7 cellular contexts compared by ENCODE assay signal in the genomic region with DNA sequence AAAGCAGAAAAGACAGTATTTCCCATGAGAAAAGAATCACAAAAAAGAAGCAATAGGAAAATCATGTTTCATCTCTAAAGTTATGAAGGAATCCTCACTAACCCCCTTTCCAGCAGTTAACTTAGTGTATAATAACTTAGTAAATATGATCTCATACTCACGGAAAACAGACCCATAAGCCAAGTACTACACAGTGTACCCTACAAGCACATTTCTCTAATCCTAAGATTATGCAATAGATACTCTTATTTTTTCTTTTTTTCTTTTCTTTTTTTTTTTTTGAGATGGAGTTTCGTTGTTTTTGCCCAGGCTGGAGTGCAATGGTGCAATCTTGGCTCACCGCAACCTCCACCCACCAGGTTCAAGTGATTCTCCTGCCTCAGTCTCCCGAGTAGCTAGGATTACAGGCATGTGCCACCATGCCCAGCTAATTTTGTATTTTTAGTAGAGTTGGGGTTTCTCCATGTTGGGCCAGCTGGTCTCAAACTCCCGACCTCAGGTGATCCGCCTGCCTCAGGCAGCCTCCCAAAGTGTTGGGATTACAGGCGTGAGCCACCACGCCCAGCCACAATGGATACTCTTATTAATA.
DNase-seq lines count a peak whose midpoint lies in the region; ATAC-seq, FAIRE-seq and TF ChIP-seq lines count a peak whose summit lies in the region.
"Not testable (repeated sequence)": the region's sequence is repeated elsewhere in the genome, so short reads cannot be mapped to it uniquely, and the experiment has no call there.

No MANE protein-coding gene starts in this region.

- H3K27ac Mint-ChIP-seq in GM23338: not testable (repeated sequence)

- not testable (repeated sequence) for DNase-seq in GM23338 (ENCODE audit: low spot score); K562 (ENCODE audit: extremely low read depth in 1 of 4, low spot score in 3 of 4); esophagus muscularis mucosa (ENCODE audit: extremely low spot score); left ventricle myocardium superior
- DNase-seq in fibroblast of the conjunctiva (ENCODE audit: low read depth): peak; percentile 41
- DNase-seq in posterior vena cava (ENCODE audit: low spot score): peak; percentile 40
- DNase-seq in suprapubic skin (ENCODE audit: low spot score in 2 of 2): peak in 1 of 2 donors; percentile 38

- CTCF ChIA-PET in K562 (lab: Yijun Ruan, JAX; ENCODE audit: low intra/inter-chr PET ratio): not testable (repeated sequence)

- TF ChIP-seq POLR2A in K562 (conservative IDR thresholded peaks at IDR 0.05); esophagus muscularis mucosa (IDR thresholded peaks at IDR 0.05; ENCODE audit: low read depth); suprapubic skin (IDR thresholded peaks at IDR 0.05): not testable (repeated sequence)

- H3K27me3 ChIP-seq in GM23338 (ENCODE audit: insufficient read depth); K562 (ENCODE audit: control insufficient read depth in 2 of 2, insufficient read depth in 2 of 2, low read length in 2 of 2); esophagus muscularis mucosa; suprapubic skin: not testable (repeated sequence)

- H4K20me1 ChIP-seq in GM23338 (replicated peaks; ENCODE audit: insufficient read depth): peaks cover 12% of the 10 kb centered on the region; the same call in 1 of the 2 replicates
- H4K20me1 ChIP-seq in K562 (replicated peaks; ENCODE audit: control insufficient read depth, insufficient read depth, low read length): not testable (repeated sequence)

- WGBS in K562 (ENCODE audit: insufficient coverage, low coverage, missing lambda C conversion rate): 98% methylated on average over 7 of the region's 8 CpGs
- WGBS in esophagus muscularis mucosa: 89% methylated on average over 8 of the region's 8 CpGs
- 75% methylated on average over 8 of the region's 8 CpGs for WGBS in suprapubic skin

- peaks cover 52% of the 10 kb centered on the region for H3K36me3 Mint-ChIP-seq in GM23338 (ENCODE audit: low read depth)

- not testable (repeated sequence) for H3K27me3 Mint-ChIP-seq in GM23338 (ENCODE audit: insufficient read depth, low read depth, poor library complexity)

- TF ChIP-seq CTCF in GM23338 (conservative IDR thresholded peaks at IDR 0.05; ENCODE audit: low read depth in 2 of 2); K562 (IDR thresholded peaks at IDR 0.05 in 2 of 3, conservative IDR thresholded peaks at IDR 0.05 in 1 of 3; ENCODE audit: insufficient read depth in 2 of 3, low read depth in 1 of 3, low read length in 3 of 3); esophagus muscularis mucosa (IDR thresholded peaks at IDR 0.05); suprapubic skin (IDR thresholded peaks at IDR 0.05): not testable (repeated sequence)

- POLR2A ChIA-PET in K562 (lab: Yijun Ruan, JAX): not testable (repeated sequence)

- not testable (repeated sequence) for H3K9me2 ChIP-seq in GM23338 (ENCODE audit: insufficient read depth)

- not testable (repeated sequence) for TF ChIP-seq RAD21 in K562 (CRISPR knock-in tag; conservative IDR thresholded peaks at IDR 0.05 in 1 of 2, IDR thresholded peaks at IDR 0.05 in 1 of 2)

- FAIRE-seq in K562 (lab: Jason Lieb, UNC): not testable (repeated sequence)

- not testable (repeated sequence) for H3K9ac ChIP-seq in K562 (ENCODE audit: insufficient read depth in 1 of 2, low read depth in 2 of 2, low read length in 2 of 2)

- H3K4me2 ChIP-seq in GM23338; K562 (ENCODE audit: insufficient read depth, low read length): not testable (repeated sequence)

- BruUV-seq in K562 (replicated peaks; lab: Mats Ljungman, UMichigan): not testable (repeated sequence)

- not testable (repeated sequence) for H3K4me1 ChIP-seq in GM23338 (ENCODE audit: insufficient read depth)
- peaks cover 0 to 19% of the 10 kb centered on the region in 2 experiments; a peak in 2 of 5 replicates for H3K4me1 ChIP-seq in K562 (replicated peaks in 1 of 2; ENCODE audit: control insufficient read depth in 2 of 2, insufficient read depth in 2 of 2, low read length in 2 of 2)
- H3K4me1 ChIP-seq in esophagus muscularis mucosa: peaks cover 3 to 27% (median 19%) of the 10 kb centered on the region in 4 donors
- peaks cover 14% of the 10 kb centered on the region for H3K4me1 ChIP-seq in suprapubic skin

- H3K27ac ChIP-seq in GM23338 (ENCODE audit: low read depth): peak overlapping the region; percentile 69; the same call in 1 of the 2 replicates
- H3K27ac ChIP-seq in K562 (ENCODE audit: extremely low read depth, low read depth, low read length): not testable (repeated sequence)
- peak overlapping the region in 3 of 4 donors; percentile 47 to 61 (median 50) for H3K27ac ChIP-seq in esophagus muscularis mucosa (replicated peaks in 1 of 4)
- H3K27ac ChIP-seq in suprapubic skin: peak overlapping the region; percentile 67

- H3K79me2 ChIP-seq in GM23338 (replicated peaks; ENCODE audit: insufficient read depth): not testable (repeated sequence)
- H3K79me2 ChIP-seq in K562 (ENCODE audit: control insufficient read depth, insufficient read depth, low read length): peaks cover 14% of the 10 kb centered on the region

- ATAC-seq in GM23338, K562: not testable (repeated sequence)
- ATAC-seq in left ventricle myocardium superior: peak; percentile 48

- H3K4me3 ChIP-seq in GM23338, K562, esophagus muscularis mucosa, suprapubic skin: not testable (repeated sequence)

- peaks cover 16% of the 10 kb centered on the region for H3K36me3 ChIP-seq in GM23338 (ENCODE audit: insufficient read depth)
- peaks cover 87% of the 10 kb centered on the region for H3K36me3 ChIP-seq in K562 (ENCODE audit: control insufficient read depth, insufficient read depth, low read length)
- H3K36me3 ChIP-seq in esophagus muscularis mucosa: peaks cover 32 to 88% (median 76%) of the 10 kb centered on the region in 4 donors
- H3K36me3 ChIP-seq in suprapubic skin: peaks cover 75% of the 10 kb centered on the region

- TF ChIP-seq EP300 in K562 (IDR thresholded peaks at IDR 0.05; ENCODE audit: low read length); esophagus muscularis mucosa (IDR thresholded peaks at IDR 0.05); suprapubic skin (IDR thresholded peaks at IDR 0.05): not testable (repeated sequence)

- H3K9me1 ChIP-seq in K562 (ENCODE audit: control insufficient read depth, insufficient read depth, low read length): not testable (repeated sequence)

- H3K4me3 Mint-ChIP-seq in GM23338: not testable (repeated sequence)

- H3K4me1 Mint-ChIP-seq in GM23338: not testable (repeated sequence)

- not testable (repeated sequence) for H3K9me3 ChIP-seq in K562 (replicated peaks; ENCODE audit: control insufficient read depth, insufficient read depth, low read depth, low read length); esophagus muscularis mucosa; suprapubic skin

- in situ Hi-C loops in K562 (cut with MboI): not testable (repeated sequence)

- not testable (repeated sequence) for H2AFZ ChIP-seq in GM23338; K562 (ENCODE audit: low read depth, low read length)

- H3F3A ChIP-seq in GM23338 (replicated peaks; ENCODE audit: low read depth): not testable (repeated sequence)

- intact Hi-C loops in K562 (cut with micrococcal nuclease): loop anchor here (5.0 to 10.0 kb wide), 3 partner anchors 190 to 450 kb away; a partner anchor contains a TSS
- intact Hi-C loops in esophagus muscularis mucosa (cut with DNase I): loop anchor here (10.0 kb wide), 2 partner anchors 100 to 180 kb away; no protein-coding TSS in a partner anchor
- intact Hi-C loops in left ventricle myocardium superior (cut with micrococcal nuclease); posterior vena cava (cut with DNase I): not testable (repeated sequence)

- H3K9me3 Mint-ChIP-seq in GM23338: not testable (repeated sequence)

TF ChIP-seq in K562, 482 proteins besides CTCF, POLR2A, EP300 and RAD21:
- TF ChIP-seq CEBPB (tag; IDR thresholded peaks at IDR 0.05) (peak; percentile 51), CEBPG (tag; conservative IDR thresholded peaks at IDR 0.05 in 1 of 2, IDR thresholded peaks at IDR 0.05 in 1 of 2) (peak in 1 of 2 experiments; percentile 54; a peak in 1 of 4 replicates)
- not testable (repeated sequence) for TF ChIP-seq CEBPG (CRISPR knock-in tag; IDR thresholded peaks at IDR 0.05)
TF ChIP-seq in K562: peak in this region for 2; not testable (repeated sequence) for 480.
